Comparison of ENCODE assay signal across 23 cellular contexts in the genomic region with DNA sequence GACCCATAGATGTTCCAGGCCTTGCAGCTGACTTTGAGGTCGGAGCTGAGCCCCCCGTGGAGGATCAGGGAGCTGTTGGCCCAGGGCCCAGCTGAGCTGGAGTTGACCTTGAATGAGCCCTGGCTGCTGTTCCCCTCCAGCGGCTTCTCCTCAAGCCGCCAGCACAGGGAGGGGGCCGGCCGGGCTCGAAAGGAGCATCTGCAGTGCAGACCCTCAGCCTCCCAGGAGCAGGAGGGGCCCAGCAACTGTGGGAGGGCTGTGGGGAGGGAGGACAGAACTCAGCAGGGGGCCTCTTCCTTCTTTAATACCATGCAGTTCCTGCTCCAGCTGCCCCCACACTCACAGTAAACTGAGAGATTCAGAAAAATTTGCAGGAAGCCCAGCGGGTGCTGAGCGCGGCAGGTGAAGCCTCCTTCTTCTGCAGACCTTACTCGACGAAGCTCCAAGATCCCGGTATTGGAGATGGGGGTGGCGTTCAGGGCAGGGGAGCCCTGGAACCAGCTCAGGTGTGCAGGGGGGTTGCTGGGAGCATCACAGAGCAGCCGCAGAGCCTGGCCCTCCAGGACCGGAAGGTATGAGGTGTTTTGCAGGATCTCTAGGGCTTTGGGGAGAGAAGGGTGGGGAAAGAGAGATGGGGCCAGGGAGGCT. TPM values are rescaled to one million over a fixed set of nuclear protein-coding genes. Genes with fewer than 3 reads are reported as not detected.
DNase-seq lines count a peak whose midpoint lies in the region; ATAC-seq and TF ChIP-seq lines count a peak whose summit lies in the region.
"Had no signal": no experiment of that assay in that cellular context is flagged by ENCODE, and none has a peak within 500 bp of the region (broad histone marks: within the 10 kb centered on the region; RNA-seq: fewer than 3 reads in every experiment).

No MANE protein-coding gene starts in this region.

- no peak overlapping the region for H3K4ac ChIP-seq in neuronal stem cell (ENCODE audit: low read length)

- H3K23ac ChIP-seq in neuronal stem cell (ENCODE audit: low read depth, low read length, poor library complexity): no peak overlapping the region

- no peak for DNase-seq in T-helper 17 cell
- DNase-seq in neuronal stem cell (ENCODE audit: low spot score): no peak
- no peak for DNase-seq in NAMALWA (ENCODE audit: low spot score)
- DNase-seq in H4 (ENCODE audit: low spot score): no peak
- DNase-seq in left ventricle myocardium inferior: no peak
- DNase-seq: CD4-positive, alpha-beta T cell; COR-L47; GOT3; HCEC 1CT; NCI-H1092 treated with DMSO at 0.1 percent for 48 hours; NCI-H1436 treated with DMSO at 0.1 percent for 48 hours; NCI-H2029; NCI-H446 treated with DMSO at 0.1 percent for 48 hours; NCI-H526; NCI-H82; Right ventricle myocardium superior; RPMI8226 had no signal

- H3K4me1 ChIP-seq in HEK293 (ENCODE audit: control insufficient read depth, insufficient read depth, low read length) (no peaks in the 10 kb centered on the region), neuronal stem cell (ENCODE audit: control insufficient read depth in 2 of 2, insufficient read depth in 1 of 2, low read depth in 1 of 2, low read length in 2 of 2) (no peaks in the 10 kb centered on the region), left ventricle myocardium inferior (no peaks in the 10 kb centered on the region)
- H3K4me1 ChIP-seq: SJSA1 had no signal

- no peak for ATAC-seq in T-helper 17 cell
- no peak for ATAC-seq in stimulated activated memory B cell treated with anti-CD40 and anti-IgM and Interleukin-4, amounts not matched to agents 10 μg/mL and 1 μg/mL and 100 μg/mL, for 72 hours

- H3K9ac ChIP-seq in neuronal stem cell (ENCODE audit: low read depth, low read length, poor library complexity): no peak overlapping the region
- H3K9ac ChIP-seq: BLaER1 treated with 17β-estradiol and CSF1 and Interleukin-3, amounts not matched to agents 10 nM and 100 nM had no signal

- H3K79me1 ChIP-seq in neuronal stem cell (ENCODE audit: low read depth, low read length): peaks cover 3% of the 10 kb centered on the region

- intact Hi-C loops in left ventricle myocardium inferior (cut with micrococcal nuclease): no loop called here

- H3K4me3 ChIP-seq in HEK293 (ENCODE audit: low read depth, low read length) (no peak overlapping the region), neuronal stem cell (ENCODE audit: low read length in 2 of 2) (no peak overlapping the region), left ventricle myocardium inferior (no peak overlapping the region)
- H3K4me3 ChIP-seq: BLaER1 treated with 17β-estradiol and CSF1 and Interleukin-3, amounts not matched to agents 10 nM and 100 nM; SJSA1 had no signal

- no peak overlapping the region for H2BK120ac ChIP-seq in neuronal stem cell (ENCODE audit: low read depth, low read length)

- H2AFZ ChIP-seq in neuronal stem cell (ENCODE audit: low read length): no peak overlapping the region

- no peak overlapping the region for H2BK5ac ChIP-seq in neuronal stem cell (ENCODE audit: low read length)

- no peak overlapping the region for H2BK12ac ChIP-seq in neuronal stem cell (ENCODE audit: low read length)

- H3K27ac Mint-ChIP-seq in T-helper 17 cell: no peak overlapping the region
- peak overlapping the region; percentile 94 for H3K27ac Mint-ChIP-seq in stimulated activated memory B cell treated with anti-CD40 and anti-IgM and Interleukin-4, amounts not matched to agents 10 μg/mL and 1 μg/mL and 100 μg/mL, for 72 hours
- H3K27ac Mint-ChIP-seq: CD4-positive, alpha-beta T cell had no signal

- H4K8ac ChIP-seq in neuronal stem cell (ENCODE audit: low read depth, low read length): no peak overlapping the region

- no peak overlapping the region for H3K14ac ChIP-seq in neuronal stem cell (ENCODE audit: low read length)

- peaks cover 7% of the 10 kb centered on the region for H3K36me3 Mint-ChIP-seq in T-helper 17 cell (ENCODE audit: low read depth)
- peaks cover 59% of the 10 kb centered on the region for H3K36me3 Mint-ChIP-seq in stimulated activated memory B cell treated with anti-CD40 and anti-IgM and Interleukin-4, amounts not matched to agents 10 μg/mL and 1 μg/mL and 100 μg/mL, for 72 hours

- no peak overlapping the region for H2BK15ac ChIP-seq in neuronal stem cell (ENCODE audit: low read length)

- no peaks in the 10 kb centered on the region for H3K4me1 Mint-ChIP-seq in T-helper 17 cell
- peaks cover 59% of the 10 kb centered on the region for H3K4me1 Mint-ChIP-seq in stimulated activated memory B cell treated with anti-CD40 and anti-IgM and Interleukin-4, amounts not matched to agents 10 μg/mL and 1 μg/mL and 100 μg/mL, for 72 hours

- H3K9me3 ChIP-seq in HEK293 (ENCODE audit: control insufficient read depth, insufficient read depth, low read depth, low read length) (no peaks in the 10 kb centered on the region), T-helper 17 cell (ENCODE audit: control insufficient read depth, low read length, poor library complexity, severe bottlenecking) (no peaks in the 10 kb centered on the region), neuronal stem cell (replicated peaks in 1 of 2; ENCODE audit: control insufficient read depth in 2 of 2, insufficient read depth in 1 of 2, low read depth in 1 of 2, low read length in 2 of 2) (peaks cover 0 to 31% of the 10 kb centered on the region in 2 donors), left ventricle myocardium inferior (replicated peaks) (no peaks in the 10 kb centered on the region)
- H3K9me3 ChIP-seq: SJSA1 had no signal

- peaks cover 51% of the 10 kb centered on the region for H3K27me3 Mint-ChIP-seq in T-helper 17 cell
- H3K27me3 Mint-ChIP-seq in stimulated activated memory B cell treated with anti-CD40 and anti-IgM and Interleukin-4, amounts not matched to agents 10 μg/mL and 1 μg/mL and 100 μg/mL, for 72 hours: no peaks in the 10 kb centered on the region
- H3K27me3 Mint-ChIP-seq: IgD-negative memory B cell had no signal

- no peak overlapping the region for H2AK5ac ChIP-seq in neuronal stem cell (ENCODE audit: low read depth, low read length)

- H3K27me3 ChIP-seq in neuronal stem cell (ENCODE audit: control insufficient read depth in 3 of 3, insufficient read depth in 3 of 3, low read depth in 1 of 3, low read length in 3 of 3) (peaks cover 0 to 34% (median 2%) of the 10 kb centered on the region in 3 experiments), left ventricle myocardium inferior (ENCODE audit: low read depth) (peaks cover 50% of the 10 kb centered on the region)
- H3K27me3 ChIP-seq: BLaER1 treated with 17β-estradiol and CSF1 and Interleukin-3, amounts not matched to agents 10 nM and 100 nM had no signal

- H3K27ac ChIP-seq in HEK293 (ENCODE audit: extremely low read depth, low read depth, low read length) (no peak overlapping the region), neuronal stem cell (replicated peaks; ENCODE audit: low read length) (no peak overlapping the region), left ventricle myocardium inferior (replicated peaks) (no peak overlapping the region)
- H3K27ac ChIP-seq: BLaER1 treated with 17β-estradiol and CSF1 and Interleukin-3, amounts not matched to agents 10 nM and 100 nM; SJSA1 had no signal

- POLR2A ChIA-PET in HEK293 (lab: Yijun Ruan, JAX): no interaction called here

- CTCF ChIA-PET in HEK293 (lab: Yijun Ruan, JAX): interaction anchor here (0.6 to 1.6 kb wide), 3 partner anchors 10 to 1340 kb away, joined by 3 read pairs; no protein-coding TSS in a partner anchor

- no CpG with 5 or more reads among the region's 16 CpGs for WGBS in neuronal stem cell (ENCODE audit: extremely low coverage in 2 of 2, insufficient read length in 2 of 2, insufficient replicate concordance in 1 of 2), 2 donors

- H3K36me3 ChIP-seq in HEK293 (ENCODE audit: control insufficient read depth in 2 of 2, insufficient read depth in 1 of 2, low read length in 2 of 2): no peaks in the 10 kb centered on the region
- no peaks in the 10 kb centered on the region for H3K36me3 ChIP-seq in neuronal stem cell (replicated peaks in 1 of 2; ENCODE audit: control insufficient read depth in 2 of 2, insufficient read depth in 2 of 2, low read length in 2 of 2)
- no peaks in the 10 kb centered on the region for H3K36me3 ChIP-seq in left ventricle myocardium inferior
- H3K36me3 ChIP-seq: SJSA1 had no signal

- no peak overlapping the region for H4K91ac ChIP-seq in neuronal stem cell (ENCODE audit: low read depth, low read length, poor library complexity)

- H3K9me3 Mint-ChIP-seq in stimulated activated memory B cell treated with anti-CD40 and anti-IgM and Interleukin-4, amounts not matched to agents 10 μg/mL and 1 μg/mL and 100 μg/mL, for 72 hours: no peaks in the 10 kb centered on the region
- H3K9me3 Mint-ChIP-seq: CD4-positive, alpha-beta T cell had no signal

- H3K4me2 ChIP-seq in neuronal stem cell (ENCODE audit: insufficient read depth, low read length, poor library complexity, severe bottlenecking): no peak overlapping the region

- no peak for TF ChIP-seq CTCF in HEK293 (tag by site-specific recombination; IDR thresholded peaks at IDR 0.05)
- TF ChIP-seq CTCF in left ventricle myocardium inferior (IDR thresholded peaks at IDR 0.05; ENCODE audit: borderline replicate concordance): no peak

- peak overlapping the region; percentile 31 for H3K18ac ChIP-seq in neuronal stem cell (ENCODE audit: low read length)

- peak overlapping the region; percentile 28 for H3K4me3 Mint-ChIP-seq in T-helper 17 cell
- peak overlapping the region; percentile 65 for H3K4me3 Mint-ChIP-seq in stimulated activated memory B cell treated with anti-CD40 and anti-IgM and Interleukin-4, amounts not matched to agents 10 μg/mL and 1 μg/mL and 100 μg/mL, for 72 hours
- H3K4me3 Mint-ChIP-seq: CD4-positive, alpha-beta T cell had no signal

TF ChIP-seq in HEK293, 187 proteins besides CTCF, POLR2A, EP300 and RAD21:
- TF ChIP-seq ZIC2 (tag by site-specific recombination; IDR thresholded peaks at IDR 0.05) (peak; percentile 49), ZNF114 (tag by site-specific recombination; IDR thresholded peaks at IDR 0.05) (no peak)
TF ChIP-seq in HEK293: peak in this region for 1.

RNA-seq across cellular contexts. Expression of a gene that starts 2.6 kb away (rescaled TPM):
- total RNA-seq in T-helper 17 cell (under 1 TPM in 1 of 2 donors, not detected in 1; 0.37 TPM), left ventricle myocardium inferior (not detected)
- not detected for polyA plus RNA-seq in neuronal stem cell (2013, experiment 1 of 2)
- polyA plus RNA-seq in neuronal stem cell (2013, experiment 2 of 2): not detected
- total RNA-seq in H4 (2014; rRNA removed; shearing (Covaris generic)): not detected in 2 replicates
- total RNA-seq: CD4-positive, alpha-beta T cell; Right ventricle myocardium superior; SJSA1 had no signal
- polyA plus RNA-seq: AG04450, IgD-negative memory B cell had no signal

RNA-seq across cellular contexts. Expression of a gene that starts 19.0 kb away (rescaled TPM):
- total RNA-seq in T-helper 17 cell (1 to 10 TPM in 1 of 2 donors, under 1 TPM in 1; 0.86 to 3.3 TPM), left ventricle myocardium inferior (0.33 TPM)
- 0.01 TPM for polyA plus RNA-seq in neuronal stem cell (2013, experiment 1 of 2)
- polyA plus RNA-seq in neuronal stem cell (2013, experiment 2 of 2): not detected
- total RNA-seq in H4 (2014; rRNA removed; shearing (Covaris generic)): not detected in 2 replicates
- total RNA-seq: SJSA1 had no signal
- polyA plus RNA-seq: AG04450 had no signal

RNA-seq across cellular contexts. Expression of a gene that starts 56.5 kb away (rescaled TPM):
- total RNA-seq in T-helper 17 cell: 1 to 10 TPM; 4.5 to 5.1 TPM
- polyA plus RNA-seq in neuronal stem cell (2013, experiment 1 of 2): 4.0 TPM
- 4.4 TPM for polyA plus RNA-seq in neuronal stem cell (2013, experiment 2 of 2)
- total RNA-seq in H4 (2014; rRNA removed; shearing (Covaris generic)): 3.1 and 5.1 TPM in 2 replicates
- 7.3 TPM for total RNA-seq in left ventricle myocardium inferior
